In the genomic region with DNA sequence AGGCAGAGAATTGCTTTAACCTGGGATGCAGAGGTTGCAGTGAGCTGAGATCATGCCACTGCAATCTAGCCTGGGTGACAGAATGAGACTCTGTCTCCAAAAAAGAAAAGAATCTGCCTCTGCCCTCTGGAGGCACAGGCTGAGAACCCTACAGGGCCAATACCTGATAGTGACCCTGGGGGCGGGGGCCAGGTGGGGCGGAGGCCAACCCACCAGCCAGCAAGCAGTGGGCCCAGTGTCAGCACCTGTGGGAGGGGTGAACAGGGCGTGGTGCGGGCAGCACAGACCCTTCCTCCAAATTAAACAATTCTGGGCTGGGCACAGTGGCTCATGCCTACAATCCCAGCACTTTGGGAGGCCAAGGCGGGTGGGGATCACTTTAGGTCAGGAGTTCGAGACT, we compare ENCODE assay signal across 19 cellular contexts. TPM values are rescaled to one million over a fixed set of nuclear protein-coding genes. Genes with fewer than 3 reads are reported as not detected.
DNase-seq lines count a peak whose midpoint lies in the region; ATAC-seq, FAIRE-seq and TF ChIP-seq lines count a peak whose summit lies in the region.
"Had no signal": no experiment of that assay in that cellular context is flagged by ENCODE, and none has a peak within 500 bp of the region (broad histone marks: within the 10 kb centered on the region; RNA-seq: fewer than 3 reads in every experiment).

No MANE protein-coding gene starts in this region.

- H2AFZ ChIP-seq in HepG2 (ENCODE audit: low read length): no peak overlapping the region
- no peak overlapping the region for H2AFZ ChIP-seq in osteoblast (ENCODE audit: low read length)
- H2AFZ ChIP-seq: GM23248 had no signal

- 92% methylated on average over 2 of the region's 6 CpGs for WGBS in HepG2 (ENCODE audit: low lambda C conversion rate)
- 90% methylated on average over 4 of the region's 6 CpGs for WGBS in right lobe of liver (ENCODE audit: insufficient coverage, low coverage, low lambda C conversion rate, missing lambda C conversion rate)

- H3K36me3 ChIP-seq in HepG2 (replicated peaks in 1 of 2; ENCODE audit: control insufficient read depth in 1 of 2, insufficient read depth in 2 of 2, low read length in 2 of 2) (no peaks in the 10 kb centered on the region), right lobe of liver (no peaks in the 10 kb centered on the region), osteoblast (ENCODE audit: insufficient read depth, low read length) (no peaks in the 10 kb centered on the region)

- TF ChIP-seq EP300 in HepG2 (IDR thresholded peaks at IDR 0.05; ENCODE audit: low read depth in 2 of 2, low read length in 2 of 2): no peak
- TF ChIP-seq EP300 in HepG2 (CRISPR knock-in tag; IDR thresholded peaks at IDR 0.05; ENCODE audit: borderline replicate concordance): no peak

- H3K27me3 ChIP-seq in HepG2 (ENCODE audit: control insufficient read depth in 1 of 2, insufficient read depth in 2 of 2, low read length in 2 of 2) (peaks cover 18 to 32% of the 10 kb centered on the region in 2 experiments; a peak in 4 of 5 replicates), right lobe of liver (no peaks in the 10 kb centered on the region), osteoblast (ENCODE audit: insufficient read depth, low read length) (no peaks in the 10 kb centered on the region)

- POLR2A ChIA-PET in HepG2 (lab: Yijun Ruan, JAX): no interaction called here

- CTCF ChIA-PET in HepG2 (lab: Yijun Ruan, JAX; ENCODE audit: low intra/inter-chr PET ratio, low total read pairs): no interaction called here

- TF ChIP-seq RAD21 in HepG2 (CRISPR knock-in tag; IDR thresholded peaks at IDR 0.05): no peak

- H4K20me1 ChIP-seq in HepG2 (ENCODE audit: insufficient read depth, low read length) (no peaks in the 10 kb centered on the region), osteoblast (ENCODE audit: insufficient read depth, low read length) (no peaks in the 10 kb centered on the region)

- H3K4me2 ChIP-seq in HepG2 (ENCODE audit: low read depth, low read length) (peak overlapping the region; percentile 53; the same call in 1 of the 2 replicates), osteoblast (ENCODE audit: insufficient read depth, low read length) (no peak overlapping the region)

- intact Hi-C loops in HepG2 (cut with micrococcal nuclease; ENCODE audit: unreplicated experiment): no loop called here
- intact Hi-C loops in right lobe of liver (cut with DNase I): no loop called here

- no TSS peak for BruUV-seq in HepG2 (replicated peaks; lab: Mats Ljungman, UMichigan)

- H3K9me3 ChIP-seq in HepG2 (ENCODE audit: low read length) (no peaks in the 10 kb centered on the region), right lobe of liver (no peaks in the 10 kb centered on the region), osteoblast (ENCODE audit: low read depth, low read length) (no peaks in the 10 kb centered on the region)
- H3K9me3 ChIP-seq: Caco-2 had no signal

- H3K4me1 ChIP-seq in HepG2 (ENCODE audit: insufficient read depth, low read length): peaks cover 75% of the 10 kb centered on the region
- H3K4me1 ChIP-seq in right lobe of liver: no peaks in the 10 kb centered on the region
- no peaks in the 10 kb centered on the region for H3K4me1 ChIP-seq in osteoblast (ENCODE audit: insufficient read depth, low read length)
- H3K4me1 ChIP-seq: Caco-2 had no signal

- no peak for FAIRE-seq in HepG2 (lab: Jason Lieb, UNC)
- FAIRE-seq: D721Med, G401.6, GM12891, GM19239 had no signal

- H3K4me3 ChIP-seq in HepG2 (replicated peaks in 1 of 3; ENCODE audit: insufficient read depth in 1 of 3, low read depth in 2 of 3, low read length in 3 of 3) (no peak overlapping the region), right lobe of liver (no peak overlapping the region), osteoblast (ENCODE audit: insufficient read depth, low read length) (no peak overlapping the region)
- H3K4me3 ChIP-seq: GM23248 had no signal

- TF ChIP-seq CTCF in HepG2 (CRISPR knock-in tag; IDR thresholded peaks at IDR 0.05) (no peak), right lobe of liver (IDR thresholded peaks at IDR 0.05) (no peak), osteoblast (IDR thresholded peaks at IDR 0.05; ENCODE audit: extremely low read depth, low read depth, low read length) (no peak)

- ATAC-seq in HepG2 (no peak), right lobe of liver (no peak), HG02678 (IDR thresholded peaks at IDR 0.05; ENCODE audit: unreplicated experiment) (no peak), GM21528 (IDR thresholded peaks at IDR 0.05; ENCODE audit: low FRiP score, unreplicated experiment) (no peak)

- H3K9ac ChIP-seq in HepG2 (ENCODE audit: insufficient read depth, low read depth, low read length): no peak overlapping the region
- H3K9ac ChIP-seq: GM23248 had no signal

- H3K27ac ChIP-seq in HepG2 (ENCODE audit: extremely low read length, insufficient read depth, low read length): no peak overlapping the region
- H3K27ac ChIP-seq in right lobe of liver: no peak overlapping the region
- H3K27ac ChIP-seq in osteoblast (ENCODE audit: low read depth, low read length): no peak overlapping the region
- H3K27ac ChIP-seq: C4-2B, GM23248 had no signal

- no peak for DNase-seq in HepG2 (ENCODE audit: low spot score)
- no peak for DNase-seq in right lobe of liver
- DNase-seq in islet precursor cell: peak; percentile 42
- peak; percentile 32 for DNase-seq in osteoblast (ENCODE audit: insufficient read length, low spot score, missing footprints)
- DNase-seq in NCI-H1417 treated with DMSO at 0.1 percent for 48 hours (lab: John Stamatoyannopoulos, UW): no peak
- DNase-seq: Caco-2; CD4-positive, alpha-beta T cell; H9 had no signal

- H3K79me2 ChIP-seq in HepG2 (ENCODE audit: insufficient read depth, low read length) (no peaks in the 10 kb centered on the region), osteoblast (ENCODE audit: insufficient read depth, low read length) (no peaks in the 10 kb centered on the region)

- TF ChIP-seq POLR2A in HepG2 (IDR thresholded peaks at IDR 0.05; ENCODE audit: insufficient read depth in 1 of 2, low read depth in 2 of 2, low read length in 2 of 2) (no peak), right lobe of liver (IDR thresholded peaks at IDR 0.05) (no peak)

- in situ Hi-C loops in HepG2 (cut with HindIII; ENCODE audit: extremely low pct_ligation_motif_present, low pct_unique_long_range_greater_than_20kb): no loop called here

RNA-seq across cellular contexts. Expression of a gene that starts 19.0 kb away (rescaled TPM):
- 1.9 and 3.5 TPM in 2 replicates for total RNA-seq in HepG2 (2016; rRNA removed; fragmentation: Illumina TruSeq; extraction: Trizol)
- total RNA-seq in HepG2 (2016; cell fraction: cytosol; rRNA removed; fragmentation: Illumina TruSeq; extraction: Trizol; ENCODE audit: low read depth): 0.51 and 0.62 TPM in 2 replicates
- total RNA-seq in HepG2 (2016; cell fraction: insoluble cytoplasmic fraction; rRNA removed; fragmentation: Illumina TruSeq; extraction: Trizol): 1.4 and 3.4 TPM in 2 replicates
- total RNA-seq in HepG2 (2016; cell fraction: membrane; rRNA removed; fragmentation: Illumina TruSeq; extraction: Trizol): 0.99 and 1.2 TPM in 2 replicates
- total RNA-seq in HepG2 (2016; cell fraction: nucleus; rRNA removed; fragmentation: Illumina TruSeq; extraction: Trizol): 3.3 and 4.4 TPM in 2 replicates
- polyA plus RNA-seq in HepG2 (2011; rRNA removed): 1.9 and 2.6 TPM in 2 replicates
- polyA plus RNA-seq in HepG2 (2011; cell fraction: cytosol; rRNA removed): 1.1 and 1.7 TPM in 2 replicates
- polyA plus RNA-seq in HepG2 (2011; cell fraction: nucleus; rRNA removed): 17.2 and 22.8 TPM in 2 replicates
- 1.4 and 1.5 TPM in 2 replicates for polyA plus RNA-seq in HepG2 (2012)
- polyA plus RNA-seq in HepG2 (2016; cell fraction: cytosol; fragmentation: Illumina TruSeq; extraction: Trizol; ENCODE audit: low read depth): 0.23 and 0.25 TPM in 2 replicates
- 1.9 and 2.0 TPM in 2 replicates for polyA plus RNA-seq in HepG2 (2016; cell fraction: insoluble cytoplasmic fraction; fragmentation: Illumina TruSeq; extraction: Trizol; ENCODE audit: low read depth)
- polyA plus RNA-seq in HepG2 (2016; cell fraction: membrane; fragmentation: Illumina TruSeq; extraction: Trizol; ENCODE audit: low read depth): 0.45 and 0.71 TPM in 2 replicates
- 9.3 and 11.3 TPM in 2 replicates for polyA plus RNA-seq in HepG2 (2016; cell fraction: nucleus; fragmentation: Illumina TruSeq; extraction: Trizol; ENCODE audit: insufficient read depth, low read depth)
- 1.9 and 3.8 TPM in 2 replicates for polyA minus RNA-seq in HepG2 (2011; rRNA and poly(A)+ RNA removed; ENCODE audit: low replicate concordance)
- polyA minus RNA-seq in HepG2 (2011; cell fraction: cytosol; rRNA and poly(A)+ RNA removed): 1.4 TPM in 2 replicates
- polyA minus RNA-seq in HepG2 (2011; cell fraction: nucleus; rRNA and poly(A)+ RNA removed): 2.6 and 3.0 TPM in 2 replicates
- total RNA-seq in right lobe of liver: 1 to 10 TPM in 5 of 6 experiments, under 1 TPM in 1; 0.70 to 2.3 (median 1.5) TPM
- 11.2 and 13.3 TPM in 2 replicates for total RNA-seq in osteoblast

RNA-seq across cellular contexts. Expression of a gene that starts 43.8 kb away (rescaled TPM):
- total RNA-seq in HepG2 (2016; rRNA removed; fragmentation: Illumina TruSeq; extraction: Trizol): 20.2 and 24.7 TPM in 2 replicates
- total RNA-seq in HepG2 (2016; cell fraction: cytosol; rRNA removed; fragmentation: Illumina TruSeq; extraction: Trizol; ENCODE audit: low read depth): 4.3 and 6.3 TPM in 2 replicates
- total RNA-seq in HepG2 (2016; cell fraction: insoluble cytoplasmic fraction; rRNA removed; fragmentation: Illumina TruSeq; extraction: Trizol): 19.4 and 25.8 TPM in 2 replicates
- total RNA-seq in HepG2 (2016; cell fraction: membrane; rRNA removed; fragmentation: Illumina TruSeq; extraction: Trizol): 5.9 and 8.3 TPM in 2 replicates
- total RNA-seq in HepG2 (2016; cell fraction: nucleus; rRNA removed; fragmentation: Illumina TruSeq; extraction: Trizol): 26.3 and 28.9 TPM in 2 replicates
- 13.0 and 18.0 TPM in 2 replicates for polyA plus RNA-seq in HepG2 (2011; rRNA removed)
- 4.1 and 6.3 TPM in 2 replicates for polyA plus RNA-seq in HepG2 (2011; cell fraction: cytosol; rRNA removed)
- 21.8 and 23.2 TPM in 2 replicates for polyA plus RNA-seq in HepG2 (2011; cell fraction: nucleus; rRNA removed)
- polyA plus RNA-seq in HepG2 (2012): 5.5 and 7.7 TPM in 2 replicates
- 1.00 and 1.3 TPM in 2 replicates for polyA plus RNA-seq in HepG2 (2016; cell fraction: cytosol; fragmentation: Illumina TruSeq; extraction: Trizol; ENCODE audit: low read depth)
- polyA plus RNA-seq in HepG2 (2016; cell fraction: insoluble cytoplasmic fraction; fragmentation: Illumina TruSeq; extraction: Trizol; ENCODE audit: low read depth): 11.8 and 15.3 TPM in 2 replicates
- polyA plus RNA-seq in HepG2 (2016; cell fraction: membrane; fragmentation: Illumina TruSeq; extraction: Trizol; ENCODE audit: low read depth): 2.0 and 2.6 TPM in 2 replicates
- polyA plus RNA-seq in HepG2 (2016; cell fraction: nucleus; fragmentation: Illumina TruSeq; extraction: Trizol; ENCODE audit: insufficient read depth, low read depth): 25.2 and 25.4 TPM in 2 replicates
- polyA minus RNA-seq in HepG2 (2011; rRNA and poly(A)+ RNA removed; ENCODE audit: low replicate concordance): 14.0 and 45.5 TPM in 2 replicates
- polyA minus RNA-seq in HepG2 (2011; cell fraction: cytosol; rRNA and poly(A)+ RNA removed): 5.5 and 8.8 TPM in 2 replicates
- 63.2 and 74.2 TPM in 2 replicates for polyA minus RNA-seq in HepG2 (2011; cell fraction: nucleus; rRNA and poly(A)+ RNA removed)
- 10 to 100 TPM in 3 of 6 experiments, 1 to 10 TPM in 3; 8.9 to 13.1 (median 10.7) TPM for total RNA-seq in right lobe of liver
- 31.1 and 32.1 TPM in 2 replicates for total RNA-seq in osteoblast

RNA-seq across cellular contexts. Expression of a gene that starts 44.5 kb away (rescaled TPM):
- total RNA-seq in HepG2 (2016; rRNA removed; fragmentation: Illumina TruSeq; extraction: Trizol) (0.55 and 1.5 TPM in 2 replicates), right lobe of liver (1 to 10 TPM; 1.1 to 3.2 (median 2.1) TPM), osteoblast (3.3 and 5.0 TPM in 2 replicates)
- total RNA-seq in HepG2 (2016; cell fraction: cytosol; rRNA removed; fragmentation: Illumina TruSeq; extraction: Trizol; ENCODE audit: low read depth): 0.40 and 0.44 TPM in 2 replicates
- 0.13 and 0.97 TPM in 2 replicates for total RNA-seq in HepG2 (2016; cell fraction: insoluble cytoplasmic fraction; rRNA removed; fragmentation: Illumina TruSeq; extraction: Trizol)
- total RNA-seq in HepG2 (2016; cell fraction: membrane; rRNA removed; fragmentation: Illumina TruSeq; extraction: Trizol): 0.34 and 0.37 TPM in 2 replicates
- total RNA-seq in HepG2 (2016; cell fraction: nucleus; rRNA removed; fragmentation: Illumina TruSeq; extraction: Trizol): 1.5 and 1.6 TPM in 2 replicates
- 1.4 and 1.6 TPM in 2 replicates for polyA plus RNA-seq in HepG2 (2011; rRNA removed)
- 0.47 and 0.64 TPM in 2 replicates for polyA plus RNA-seq in HepG2 (2011; cell fraction: cytosol; rRNA removed)
- polyA plus RNA-seq in HepG2 (2011; cell fraction: nucleus; rRNA removed): 18.5 and 21.8 TPM in 2 replicates
- polyA plus RNA-seq in HepG2 (2012): 3.9 and 4.6 TPM in 2 replicates
- polyA plus RNA-seq in HepG2 (2016; cell fraction: cytosol; fragmentation: Illumina TruSeq; extraction: Trizol; ENCODE audit: low read depth): 0.43 TPM in 1 of 2 replicates, not detected in the other
- 0.17 and 0.44 TPM in 2 replicates for polyA plus RNA-seq in HepG2 (2016; cell fraction: insoluble cytoplasmic fraction; fragmentation: Illumina TruSeq; extraction: Trizol; ENCODE audit: low read depth)
- polyA plus RNA-seq in HepG2 (2016; cell fraction: membrane; fragmentation: Illumina TruSeq; extraction: Trizol; ENCODE audit: low read depth): 0.17 TPM in 1 of 2 replicates, not detected in the other
- polyA plus RNA-seq in HepG2 (2016; cell fraction: nucleus; fragmentation: Illumina TruSeq; extraction: Trizol; ENCODE audit: insufficient read depth, low read depth): 5.2 and 7.0 TPM in 2 replicates
- 0.68 and 1.8 TPM in 2 replicates for polyA minus RNA-seq in HepG2 (2011; rRNA and poly(A)+ RNA removed; ENCODE audit: low replicate concordance)
- not detected in 2 replicates for polyA minus RNA-seq in HepG2 (2011; cell fraction: cytosol; rRNA and poly(A)+ RNA removed)
- polyA minus RNA-seq in HepG2 (2011; cell fraction: nucleus; rRNA and poly(A)+ RNA removed): 1.3 and 1.9 TPM in 2 replicates

RNA-seq across cellular contexts. Expression of a gene that starts 44.6 kb away (rescaled TPM):
- 0.98 and 1.4 TPM in 2 replicates for total RNA-seq in HepG2 (2016; rRNA removed; fragmentation: Illumina TruSeq; extraction: Trizol)
- total RNA-seq in HepG2 (2016; cell fraction: cytosol; rRNA removed; fragmentation: Illumina TruSeq; extraction: Trizol; ENCODE audit: low read depth): 0.26 and 0.30 TPM in 2 replicates
- 1.4 and 1.7 TPM in 2 replicates for total RNA-seq in HepG2 (2016; cell fraction: insoluble cytoplasmic fraction; rRNA removed; fragmentation: Illumina TruSeq; extraction: Trizol)
- total RNA-seq in HepG2 (2016; cell fraction: membrane; rRNA removed; fragmentation: Illumina TruSeq; extraction: Trizol): 1.1 and 2.0 TPM in 2 replicates
- 1.1 TPM in 2 replicates for total RNA-seq in HepG2 (2016; cell fraction: nucleus; rRNA removed; fragmentation: Illumina TruSeq; extraction: Trizol)
- polyA plus RNA-seq in HepG2 (2011; rRNA removed): 1.6 and 1.9 TPM in 2 replicates
- 1.8 and 2.4 TPM in 2 replicates for polyA plus RNA-seq in HepG2 (2011; cell fraction: cytosol; rRNA removed)
- 0.93 and 1.9 TPM in 2 replicates for polyA plus RNA-seq in HepG2 (2011; cell fraction: nucleus; rRNA removed)
- 0.30 and 0.32 TPM in 2 replicates for polyA plus RNA-seq in HepG2 (2012)
- 0.71 and 0.72 TPM in 2 replicates for polyA plus RNA-seq in HepG2 (2016; cell fraction: cytosol; fragmentation: Illumina TruSeq; extraction: Trizol; ENCODE audit: low read depth)
- 0.81 and 1.2 TPM in 2 replicates for polyA plus RNA-seq in HepG2 (2016; cell fraction: insoluble cytoplasmic fraction; fragmentation: Illumina TruSeq; extraction: Trizol; ENCODE audit: low read depth)
- polyA plus RNA-seq in HepG2 (2016; cell fraction: membrane; fragmentation: Illumina TruSeq; extraction: Trizol; ENCODE audit: low read depth): 1.2 TPM in 2 replicates
- 1.9 and 2.5 TPM in 2 replicates for polyA plus RNA-seq in HepG2 (2016; cell fraction: nucleus; fragmentation: Illumina TruSeq; extraction: Trizol; ENCODE audit: insufficient read depth, low read depth)
- polyA minus RNA-seq in HepG2 (2011; rRNA and poly(A)+ RNA removed; ENCODE audit: low replicate concordance): 0.09 and 5.5 TPM in 2 replicates
- polyA minus RNA-seq in HepG2 (2011; cell fraction: cytosol; rRNA and poly(A)+ RNA removed): 0.79 and 1.3 TPM in 2 replicates
- 0.26 and 1.2 TPM in 2 replicates for polyA minus RNA-seq in HepG2 (2011; cell fraction: nucleus; rRNA and poly(A)+ RNA removed)
- under 1 TPM in 1 of 6 experiments, not detected in 5; 0.26 TPM for total RNA-seq in right lobe of liver
- total RNA-seq in osteoblast: under 0.01 and 0.29 TPM in 2 replicates
- total RNA-seq: A172; B cell; Caco-2; CD4-positive, alpha-beta T cell; GM23248; H9; HT-29 had no signal
- polyA plus RNA-seq: GM23248 had no signal

Comparison
In these comparisons a context has a peak if more than half of its experiments do, and no peak if none do; other contexts are left out.
1. DNase-seq: peak in islet precursor cell (single experiment) and osteoblast (single experiment); none in HepG2 (single experiment), right lobe of liver (0 of 3) and NCI-H1417 treated with DMSO at 0.1 percent for 48 hours (single experiment).